Comparison of ENCODE assay signal across 6 cellular contexts in genomic region chr17:4938670-4939553, GRCh38. TPM values are rescaled to one million over a fixed set of nuclear protein-coding genes. Genes with fewer than 3 reads are reported as not detected.
DNase-seq lines count a peak whose midpoint lies in the region; ATAC-seq and TF ChIP-seq lines count a peak whose summit lies in the region.

No MANE protein-coding gene starts in this region.

- H3K56ac ChIP-seq in IMR-90 (ENCODE audit: extremely low read depth, insufficient read depth, low read length): peak overlapping the region; percentile 69

- BruUV-seq in IMR-90 (replicated peaks; lab: Mats Ljungman, UMichigan) (no TSS peak), mammary epithelial cell (replicated peaks; lab: Mats Ljungman, UMichigan) (no TSS peak)

- peaks cover 14% of the 10 kb centered on the region for H3K4me1 ChIP-seq in IMR-90 (ENCODE audit: control insufficient read depth, insufficient read depth, low read length)
- H3K4me1 ChIP-seq in mammary epithelial cell (ENCODE audit: insufficient read depth, low read length): peaks cover 37% of the 10 kb centered on the region
- peaks cover 11 to 12% of the 10 kb centered on the region in 2 donors for H3K4me1 ChIP-seq in neuronal stem cell (ENCODE audit: control insufficient read depth in 2 of 2, insufficient read depth in 1 of 2, low read depth in 1 of 2, low read length in 2 of 2)

- H3K14ac ChIP-seq in IMR-90 (replicated peaks; ENCODE audit: low read depth, low read length) (peak overlapping the region; percentile 86), neuronal stem cell (ENCODE audit: low read length) (no peak overlapping the region)

- peak overlapping the region; percentile 81 for H3K9ac ChIP-seq in IMR-90 (ENCODE audit: low read depth, low read length)
- peak overlapping the region; percentile 96 for H3K9ac ChIP-seq in mammary epithelial cell (ENCODE audit: insufficient read depth, low read length)
- peak overlapping the region; percentile 94 for H3K9ac ChIP-seq in neuronal stem cell (ENCODE audit: low read depth, low read length, poor library complexity)

- ATAC-seq in IMR-90 (ENCODE audit: low read depth): no peak
- ATAC-seq in GM21367 (IDR thresholded peaks at IDR 0.05; ENCODE audit: unreplicated experiment): no peak

- in situ Hi-C loops in IMR-90 (cut with MboI; ENCODE audit: low sequenced_read_pairs): no loop called here
- in situ Hi-C loops in mammary epithelial cell (cut with MboI; ENCODE audit: low sequenced_read_pairs in 2 of 2): no loop called here

- H3K9me1 ChIP-seq in IMR-90 (ENCODE audit: insufficient read depth, low read length): peaks cover 12% of the 10 kb centered on the region

- 56% methylated on average over 8 of the region's 19 CpGs; no CpG with 5 or more reads in 1 of the 2 experiments for WGBS in IMR-90 (ENCODE audit: extremely low coverage in 2 of 2, insufficient read length in 1 of 2), 2 experiments
- 57% methylated on average over 14 of the region's 19 CpGs for WGBS in mammary epithelial cell (ENCODE audit: low coverage, missing lambda C conversion rate)
- no CpG with 5 or more reads among the region's 19 CpGs for WGBS in neuronal stem cell (ENCODE audit: extremely low coverage in 2 of 2, insufficient read length in 2 of 2, insufficient replicate concordance in 1 of 2), 2 donors

- H4K20me1 ChIP-seq in IMR-90 (ENCODE audit: insufficient read depth, low read length): peaks cover 27% of the 10 kb centered on the region; the same call in 1 of the 2 replicates
- no peaks in the 10 kb centered on the region for H4K20me1 ChIP-seq in mammary epithelial cell (ENCODE audit: insufficient read depth, low read length)

- H3K79me2 ChIP-seq in mammary epithelial cell (ENCODE audit: insufficient read depth, low read length): peaks cover 53% of the 10 kb centered on the region

- no peak overlapping the region for H2BK12ac ChIP-seq in neuronal stem cell (ENCODE audit: low read length)

- H4K5ac ChIP-seq in IMR-90 (ENCODE audit: low read depth, low read length): no peak overlapping the region

- H3K27me3 ChIP-seq in IMR-90 (ENCODE audit: control insufficient read depth, insufficient read depth, low read length) (no peaks in the 10 kb centered on the region), mammary epithelial cell (ENCODE audit: insufficient read depth, low read length) (no peaks in the 10 kb centered on the region), neuronal stem cell (ENCODE audit: control insufficient read depth in 3 of 3, insufficient read depth in 3 of 3, low read depth in 1 of 3, low read length in 3 of 3) (no peaks in the 10 kb centered on the region)

- H2BK15ac ChIP-seq in IMR-90 (ENCODE audit: low read depth, low read length): no peak overlapping the region
- peak overlapping the region; percentile 89 for H2BK15ac ChIP-seq in neuronal stem cell (ENCODE audit: low read length)

- H4K91ac ChIP-seq in IMR-90 (ENCODE audit: insufficient read depth, low read depth, low read length) (peak overlapping the region; percentile 51; the same call in 1 of the 2 replicates), neuronal stem cell (ENCODE audit: low read depth, low read length, poor library complexity) (no peak overlapping the region)

- H3K27ac ChIP-seq in IMR-90 (ENCODE audit: insufficient read depth, low read length) (peak overlapping the region; percentile 71), mammary epithelial cell (ENCODE audit: insufficient read depth, low read depth, low read length) (peak overlapping the region; percentile 41), neuronal stem cell (replicated peaks; ENCODE audit: low read length) (peak overlapping the region; percentile 95)

- dilution Hi-C loops in IMR-90 (cut with HindIII; ENCODE audit: low sequenced_read_pairs, unreplicated experiment): no loop called here
- dilution Hi-C loops in mammary epithelial cell (cut with HindIII; ENCODE audit: low sequenced_read_pairs): loop anchor here (5.0 kb wide), 1 partner anchor 63 kb away; no protein-coding TSS in a partner anchor

- H2BK120ac ChIP-seq in IMR-90 (ENCODE audit: low read depth, low read length) (no peak overlapping the region), neuronal stem cell (ENCODE audit: low read depth, low read length) (peak overlapping the region; percentile 65)

- H3K4ac ChIP-seq in IMR-90 (ENCODE audit: low read depth, low read length) (peak overlapping the region; percentile 82), neuronal stem cell (ENCODE audit: low read length) (no peak overlapping the region)

- intact Hi-C loops in IMR-90 (cut with micrococcal nuclease) (no loop called here), mammary epithelial cell (cut with micrococcal nuclease) (no loop called here), head of caudate nucleus (cut with DNase I) (loop anchor here (5.0 kb wide), 1 partner anchor 138 kb away; the partner anchor contains the start of gene ZFP3)

- peak overlapping the region; percentile 89 for H2AFZ ChIP-seq in IMR-90 (replicated peaks; ENCODE audit: low read length, poor library complexity)
- peak overlapping the region; percentile 83 for H2AFZ ChIP-seq in mammary epithelial cell (ENCODE audit: low read depth, low read length)
- peak overlapping the region; percentile 90 for H2AFZ ChIP-seq in neuronal stem cell (ENCODE audit: low read length)

- H3K79me1 ChIP-seq in IMR-90 (ENCODE audit: low read depth in 1 of 2, low read length in 2 of 2): peaks cover 17 to 50% of the 10 kb centered on the region in 2 experiments; a peak in 3 of 4 replicates
- H3K79me1 ChIP-seq in neuronal stem cell (ENCODE audit: low read depth, low read length): peaks cover 19% of the 10 kb centered on the region

- CTCF ChIA-PET in IMR-90 (lab: Yijun Ruan, JAX): interaction anchor here (0.5 to 1.6 kb wide), 3 partner anchors 28 to 524 kb away, joined by 3 read pairs; partner anchors contain the start of gene SPAG7
- CTCF ChIA-PET in mammary epithelial cell (lab: Charles Lee; ENCODE audit: low non-redundant PET): interaction anchor here (0.6 to 1.6 kb wide), 2 partner anchors 30 to 208 kb away, joined by 3 to 8 read pairs; partner anchors contain the start of gene MED11

- no peak overlapping the region for H2BK20ac ChIP-seq in IMR-90 (ENCODE audit: low read depth, low read length)

- H2BK5ac ChIP-seq in IMR-90 (ENCODE audit: low read depth, low read length, poor library complexity, severe bottlenecking) (peak overlapping the region; percentile 5), neuronal stem cell (ENCODE audit: low read length) (peak overlapping the region; percentile 8)

- POLR2A ChIA-PET in IMR-90 (lab: Charles Lee; ENCODE audit: unreplicated experiment): interaction anchor here (2.0 kb wide), 1 partner anchor 27 kb away, joined by 14 read pairs; the partner anchor contains the start of gene SPAG7

- no peak for TF ChIP-seq POLR2A in IMR-90 (IDR thresholded peaks at IDR 0.05; ENCODE audit: low read depth, low read length)

- peaks cover 33% of the 10 kb centered on the region for H3K36me3 ChIP-seq in IMR-90 (ENCODE audit: control insufficient read depth, insufficient read depth, low read length)
- peaks cover 12% of the 10 kb centered on the region for H3K36me3 ChIP-seq in mammary epithelial cell (ENCODE audit: insufficient read depth, low read length)
- peaks cover 35 to 58% of the 10 kb centered on the region in 2 donors for H3K36me3 ChIP-seq in neuronal stem cell (replicated peaks in 1 of 2; ENCODE audit: control insufficient read depth in 2 of 2, insufficient read depth in 2 of 2, low read length in 2 of 2)

- DNase-seq in IMR-90 (no peak), mammary epithelial cell (no peak), neuronal stem cell (ENCODE audit: low spot score) (no peak), occipital lobe (lab: John Stamatoyannopoulos, UW) (no peak), head of caudate nucleus (no peak)

- peak overlapping the region; percentile 99 for H3K23ac ChIP-seq in IMR-90 (ENCODE audit: low read depth, low read length)
- H3K23ac ChIP-seq in neuronal stem cell (ENCODE audit: low read depth, low read length, poor library complexity): peak overlapping the region; percentile 87

- H3K18ac ChIP-seq in IMR-90 (ENCODE audit: low read depth, low read length): no peak overlapping the region
- peak overlapping the region; percentile 95 for H3K18ac ChIP-seq in neuronal stem cell (ENCODE audit: low read length)

- TF ChIP-seq RAD21 in IMR-90 (IDR thresholded peaks at IDR 0.05; ENCODE audit: low read length): no peak

- H3K9me3 ChIP-seq in IMR-90 (ENCODE audit: control insufficient read depth, insufficient read depth, low read length) (no peaks in the 10 kb centered on the region), mammary epithelial cell (replicated peaks; ENCODE audit: insufficient read depth, low read length) (no peaks in the 10 kb centered on the region), neuronal stem cell (replicated peaks in 1 of 2; ENCODE audit: control insufficient read depth in 2 of 2, insufficient read depth in 1 of 2, low read depth in 1 of 2, low read length in 2 of 2) (no peaks in the 10 kb centered on the region)

- H3K4me3 ChIP-seq in IMR-90 (ENCODE audit: insufficient read depth, low read depth, low read length) (peak overlapping the region; percentile 68), mammary epithelial cell (replicated peaks in 1 of 3; ENCODE audit: insufficient read depth in 1 of 3, low read depth in 2 of 3, low read length in 3 of 3) (peak overlapping the region; percentile 66 to 92 (median 79)), neuronal stem cell (ENCODE audit: low read length in 2 of 2) (peak overlapping the region; percentile 93 to 95)

- H4K8ac ChIP-seq in IMR-90 (ENCODE audit: low read depth in 2 of 2, low read length in 2 of 2): peak overlapping the region; percentile 1 to 71; a peak in 2 of 4 replicates
- no peak overlapping the region for H4K8ac ChIP-seq in neuronal stem cell (ENCODE audit: low read depth, low read length)

- H2AK5ac ChIP-seq in IMR-90 (ENCODE audit: low read depth, low read length) (peak overlapping the region; percentile 81), neuronal stem cell (ENCODE audit: low read depth, low read length) (peak overlapping the region; percentile 58)

- no peak for TF ChIP-seq CTCF in IMR-90 (conservative IDR thresholded peaks at IDR 0.05; ENCODE audit: low read depth, low read length)
- peak in 1 of 2 donors; percentile 2 for TF ChIP-seq CTCF in mammary epithelial cell (conservative IDR thresholded peaks at IDR 0.05 in 1 of 2, IDR thresholded peaks at IDR 0.05 in 1 of 2; ENCODE audit: extremely low read depth in 1 of 2, insufficient read depth in 1 of 2, low read depth in 1 of 2, low read length in 2 of 2)

- H3K4me2 ChIP-seq in IMR-90 (ENCODE audit: low read depth, low read length) (peak overlapping the region; percentile 94), mammary epithelial cell (ENCODE audit: insufficient read depth, low read depth, low read length) (peak overlapping the region; percentile 92), neuronal stem cell (ENCODE audit: insufficient read depth, low read length, poor library complexity, severe bottlenecking) (peak overlapping the region; percentile 95)

- H2AK9ac ChIP-seq in IMR-90 (replicated peaks; ENCODE audit: low read depth, low read length, poor library complexity): peak overlapping the region; percentile 97

RNA-seq across cellular contexts. Expression of gene SLC25A11, which starts 0.9 kb away (rescaled TPM):
- total RNA-seq in IMR-90 (2012; rRNA removed) (30.8 and 35.0 TPM in 2 replicates), mammary epithelial cell (10 to 100 TPM; 35.5 to 46.7 TPM), occipital lobe (44.6 TPM)
- polyA plus RNA-seq in IMR-90 (2012; rRNA removed) (62.2 and 68.2 TPM in 2 replicates), mammary epithelial cell (71.3 TPM)
- 58.3 and 80.2 TPM in 2 replicates for polyA plus RNA-seq in IMR-90 (2012; cell fraction: cytosol; rRNA removed)
- polyA plus RNA-seq in IMR-90 (2012; cell fraction: nucleus; rRNA removed; ENCODE audit: low replicate concordance): 29.2 and 53.6 TPM in 2 replicates
- polyA minus RNA-seq in mammary epithelial cell: 103 TPM
- polyA plus RNA-seq in neuronal stem cell (2013, experiment 1 of 2): 44.7 TPM
- polyA plus RNA-seq in neuronal stem cell (2013, experiment 2 of 2): 44.0 TPM

RNA-seq across cellular contexts. Expression of gene RNF167, which starts 1.2 kb away (rescaled TPM):
- 13.1 and 13.3 TPM in 2 replicates for total RNA-seq in IMR-90 (2012; rRNA removed)
- polyA plus RNA-seq in IMR-90 (2012; rRNA removed): 79.5 and 83.6 TPM in 2 replicates
- 41.9 and 55.4 TPM in 2 replicates for polyA plus RNA-seq in IMR-90 (2012; cell fraction: cytosol; rRNA removed)
- polyA plus RNA-seq in IMR-90 (2012; cell fraction: nucleus; rRNA removed; ENCODE audit: low replicate concordance): 69.1 and 86.3 TPM in 2 replicates
- total RNA-seq in mammary epithelial cell: 100 to 1,000 TPM in 1 of 2 donors, 10 to 100 TPM in 1; 53.0 to 121 TPM
- polyA plus RNA-seq in mammary epithelial cell: 132 TPM
- polyA minus RNA-seq in mammary epithelial cell: 180 TPM
- polyA plus RNA-seq in neuronal stem cell (2013, experiment 1 of 2): 110 TPM
- polyA plus RNA-seq in neuronal stem cell (2013, experiment 2 of 2): 109 TPM
- 10.3 TPM for total RNA-seq in occipital lobe

RNA-seq across cellular contexts. Expression of gene GP1BA, which starts 6.8 kb away (rescaled TPM):
- total RNA-seq in IMR-90 (2012; rRNA removed): not detected in 2 replicates
- not detected in 2 replicates for polyA plus RNA-seq in IMR-90 (2012; rRNA removed)
- 0.03 TPM in 1 of 2 replicates, not detected in the other for polyA plus RNA-seq in IMR-90 (2012; cell fraction: cytosol; rRNA removed)
- not detected in 2 replicates for polyA plus RNA-seq in IMR-90 (2012; cell fraction: nucleus; rRNA removed; ENCODE audit: low replicate concordance)
- total RNA-seq in mammary epithelial cell: not detected
- polyA plus RNA-seq in mammary epithelial cell: not detected
- not detected for polyA minus RNA-seq in mammary epithelial cell
- not detected for polyA plus RNA-seq in neuronal stem cell (2013, experiment 1 of 2)
- not detected for polyA plus RNA-seq in neuronal stem cell (2013, experiment 2 of 2)
- not detected for total RNA-seq in occipital lobe

RNA-seq across cellular contexts. Expression of gene PFN1, which starts 9.4 kb away (rescaled TPM):
- total RNA-seq in IMR-90 (2012; rRNA removed) (348 and 432 TPM in 2 replicates), mammary epithelial cell (1,000 to 10,000 TPM in 1 of 2 donors, 100 to 1,000 TPM in 1; 442 to 1,314 TPM), occipital lobe (53.0 TPM)
- polyA plus RNA-seq in IMR-90 (2012; rRNA removed) (1,671 and 2,152 TPM in 2 replicates), mammary epithelial cell (1,540 TPM)
- polyA plus RNA-seq in IMR-90 (2012; cell fraction: cytosol; rRNA removed): 2,723 and 2,770 TPM in 2 replicates
- 690 and 857 TPM in 2 replicates for polyA plus RNA-seq in IMR-90 (2012; cell fraction: nucleus; rRNA removed; ENCODE audit: low replicate concordance)
- 1,004 TPM for polyA minus RNA-seq in mammary epithelial cell
- polyA plus RNA-seq in neuronal stem cell (2013, experiment 1 of 2): 682 TPM
- polyA plus RNA-seq in neuronal stem cell (2013, experiment 2 of 2): 671 TPM

RNA-seq across cellular contexts. Expression of gene ENO3, which starts 12.0 kb away (rescaled TPM):
- total RNA-seq in IMR-90 (2012; rRNA removed) (1.4 TPM in 2 replicates), mammary epithelial cell (1 to 10 TPM; 1.8 to 7.8 TPM), occipital lobe (2.3 TPM)
- polyA plus RNA-seq in IMR-90 (2012; rRNA removed) (4.2 and 5.1 TPM in 2 replicates), mammary epithelial cell (2.7 TPM)
- 1.6 and 2.8 TPM in 2 replicates for polyA plus RNA-seq in IMR-90 (2012; cell fraction: cytosol; rRNA removed)
- polyA plus RNA-seq in IMR-90 (2012; cell fraction: nucleus; rRNA removed; ENCODE audit: low replicate concordance): 52.7 and 54.4 TPM in 2 replicates
- not detected for polyA minus RNA-seq in mammary epithelial cell
- polyA plus RNA-seq in neuronal stem cell (2013, experiment 1 of 2): 51.7 TPM
- 48.7 TPM for polyA plus RNA-seq in neuronal stem cell (2013, experiment 2 of 2)

Comparison
In these comparisons a context has a peak if more than half of its experiments do, and no peak if none do; other contexts are left out.
1. H3K27ac ChIP-seq: peak in every context shown above with its lines; median percentile 95 in neuronal stem cell; 71 in IMR-90; 41 in mammary epithelial cell.